Comparison of ENCODE assay signal across 1 cellular context in the genomic region with DNA sequence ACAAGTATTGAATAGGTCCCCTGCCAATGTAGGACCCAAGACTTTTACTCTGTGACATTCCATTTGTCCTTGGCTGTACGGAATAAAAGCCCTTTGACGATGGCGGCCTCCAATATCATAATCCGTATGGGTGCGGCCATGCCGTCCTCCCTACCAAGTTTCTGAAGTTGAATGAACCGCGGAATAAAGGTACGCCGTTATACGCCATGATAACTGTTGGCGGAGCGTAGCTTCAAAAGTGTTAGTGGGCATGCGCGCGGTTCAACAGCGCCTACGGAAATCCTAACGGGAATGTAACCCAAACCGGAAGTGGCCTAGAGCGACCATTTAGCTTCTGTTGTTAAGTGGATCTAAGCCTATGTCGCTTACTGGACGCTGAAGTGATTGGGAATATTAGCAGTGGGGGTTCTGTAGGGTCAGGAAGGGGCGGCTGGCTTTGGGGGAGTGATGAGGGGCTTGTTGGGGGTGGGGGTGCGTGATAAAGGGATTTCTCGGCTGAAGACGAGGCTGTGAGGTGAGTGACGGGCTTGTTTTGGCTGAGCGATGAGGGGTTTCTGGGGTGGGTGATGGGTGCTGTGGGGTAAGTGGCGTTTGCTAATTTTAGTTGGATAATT.
TF ChIP-seq lines count a peak whose summit lies in the region.

Gene ZNF175, plus strand, starts transcription at position 322 of the 614 bp plus-strand sequence. CDS start 2,047 bp downstream, outside the sequence.

TF ChIP-seq in K562, 482 proteins besides CTCF, POLR2A, EP300 and RAD21 (continued from another document and continues in another):
- TF ChIP-seq HMGN3 (IDR thresholded peaks at IDR 0.05; ENCODE audit: borderline replicate concordance, extremely low read depth, insufficient read length, low read depth, low read length) (no peak), MLX (CRISPR knock-in tag; conservative IDR thresholded peaks at IDR 0.05) (no peak), ETS2 (tag; IDR thresholded peaks at IDR 0.05; ENCODE audit: borderline replicate concordance, poor library complexity, severe bottlenecking) (no peak), RBM17 (IDR thresholded peaks at IDR 0.05; ENCODE audit: borderline replicate concordance, low read depth, low read length) (no peak), ZNF263 (CRISPR knock-in tag; IDR thresholded peaks at IDR 0.05; ENCODE audit: borderline replicate concordance) (no peak), ZNF3 (CRISPR knock-in tag; IDR thresholded peaks at IDR 0.05) (no peak), TOE1 (IDR thresholded peaks at IDR 0.05; ENCODE audit: borderline replicate concordance) (no peak), TOE1 (CRISPR knock-in tag; IDR thresholded peaks at IDR 0.05; ENCODE audit: borderline replicate concordance, low read depth) (no peak), MTA3 (IDR thresholded peaks at IDR 0.05; ENCODE audit: borderline replicate concordance) (peak; percentile 67; the same call in 1 of the 2 replicates), TAF1 (IDR thresholded peaks at IDR 0.05; ENCODE audit: control insufficient read depth, extremely low read depth, insufficient read depth, low read length, severe bottlenecking) (peak; percentile 82), ZNF780A (CRISPR knock-in tag; IDR thresholded peaks at IDR 0.05) (no peak), NFATC3 (IDR thresholded peaks at IDR 0.05) (no peak), RAD51 (IDR thresholded peaks at IDR 0.05; ENCODE audit: borderline replicate concordance, low read depth) (no peak), STAT6 (CRISPR knock-in tag; IDR thresholded peaks at IDR 0.05) (no peak), DPF2 (IDR thresholded peaks at IDR 0.05) (no peak), MCM7 (IDR thresholded peaks at IDR 0.05) (no peak), POLR2H (tag; IDR thresholded peaks at IDR 0.05; ENCODE audit: low read depth) (peak; percentile 77), NR1H2 (CRISPR knock-in tag; IDR thresholded peaks at IDR 0.05) (no peak), TEAD1 (CRISPR knock-in tag; IDR thresholded peaks at IDR 0.05) (peak in 1 of 2 experiments; percentile 43; a peak in 2 of 4 replicates), MYBL2 (IDR thresholded peaks at IDR 0.05; ENCODE audit: low read depth) (peak; percentile 81), MYBL2 (CRISPR knock-in tag; IDR thresholded peaks at IDR 0.05; ENCODE audit: borderline replicate concordance) (no peak), FOSL1 (tag; conservative IDR thresholded peaks at IDR 0.05) (no peak), E2F5 (CRISPR knock-in tag; IDR thresholded peaks at IDR 0.05) (no peak), RBM34 (IDR thresholded peaks at IDR 0.05; ENCODE audit: borderline replicate concordance, insufficient read depth, low read length) (no peak), PHB (CRISPR knock-in tag; IDR thresholded peaks at IDR 0.05) (no peak), CEBPG (CRISPR knock-in tag; IDR thresholded peaks at IDR 0.05) (no peak), CEBPG (tag; conservative IDR thresholded peaks at IDR 0.05 in 1 of 2, IDR thresholded peaks at IDR 0.05 in 1 of 2) (no peak), TCF3 (CRISPR knock-in tag; IDR thresholded peaks at IDR 0.05) (peak; percentile 18; the same call in 1 of the 2 replicates), ZBTB8A (IDR thresholded peaks at IDR 0.05; ENCODE audit: partially characterized antibody) (no peak), BMI1 (IDR thresholded peaks at IDR 0.05; ENCODE audit: low read length) (no peak), HMG20B (CRISPR knock-in tag; IDR thresholded peaks at IDR 0.05) (no peak), PRPF4 (IDR thresholded peaks at IDR 0.05; ENCODE audit: insufficient read depth, low read depth, low read length, poor library complexity, severe bottlenecking) (no peak), ARID1B (IDR thresholded peaks at IDR 0.05) (no peak), NR2C2 (CRISPR knock-in tag; IDR thresholded peaks at IDR 0.05) (no peak), NR2C2 (tag; IDR thresholded peaks at IDR 0.05) (peak; percentile 92), NCOA4 (IDR thresholded peaks at IDR 0.05; ENCODE audit: partially characterized antibody) (no peak), ZBTB1 (CRISPR knock-in tag; IDR thresholded peaks at IDR 0.05; ENCODE audit: borderline replicate concordance, low read depth) (no peak), RREB1 (CRISPR knock-in tag; IDR thresholded peaks at IDR 0.05) (no peak), ZNF583 (CRISPR knock-in tag; IDR thresholded peaks at IDR 0.05) (no peak), ZNF175 (CRISPR knock-in tag; IDR thresholded peaks at IDR 0.05; ENCODE audit: low read depth) (no peak), STAT5A (IDR thresholded peaks at IDR 0.05; ENCODE audit: borderline replicate concordance, low read length) (peak; percentile 35; the same call in 1 of the 2 replicates), TGIF2 (CRISPR knock-in tag; IDR thresholded peaks at IDR 0.05) (no peak), GATA2 (CRISPR knock-in tag; IDR thresholded peaks at IDR 0.05) (no peak), SRSF9 (IDR thresholded peaks at IDR 0.05; ENCODE audit: borderline replicate concordance, low read depth, low read length) (no peak), HOXB6 (CRISPR knock-in tag; IDR thresholded peaks at IDR 0.05; ENCODE audit: borderline replicate concordance) (no peak), CREB5 (CRISPR knock-in tag; IDR thresholded peaks at IDR 0.05) (no peak)
- TF ChIP-seq, protein P1, sequence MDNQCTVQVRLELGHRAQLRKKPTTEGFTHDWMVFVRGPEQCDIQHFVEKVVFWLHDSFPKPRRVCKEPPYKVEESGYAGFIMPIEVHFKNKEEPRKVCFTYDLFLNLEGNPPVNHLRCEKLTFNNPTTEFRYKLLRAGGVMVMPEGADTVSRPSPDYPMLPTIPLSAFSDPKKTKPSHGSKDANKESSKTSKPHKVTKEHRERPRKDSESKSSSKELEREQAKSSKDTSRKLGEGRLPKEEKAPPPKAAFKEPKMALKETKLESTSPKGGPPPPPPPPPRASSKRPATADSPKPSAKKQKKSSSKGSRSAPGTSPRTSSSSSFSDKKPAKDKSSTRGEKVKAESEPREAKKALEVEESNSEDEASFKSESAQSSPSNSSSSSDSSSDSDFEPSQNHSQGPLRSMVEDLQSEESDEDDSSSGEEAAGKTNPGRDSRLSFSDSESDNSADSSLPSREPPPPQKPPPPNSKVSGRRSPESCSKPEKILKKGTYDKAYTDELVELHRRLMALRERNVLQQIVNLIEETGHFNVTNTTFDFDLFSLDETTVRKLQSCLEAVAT (IDR thresholded peaks at IDR 0.05): peak; percentile 40 to 64; a peak in 3 of 4 replicates
- TF ChIP-seq, protein P2, sequence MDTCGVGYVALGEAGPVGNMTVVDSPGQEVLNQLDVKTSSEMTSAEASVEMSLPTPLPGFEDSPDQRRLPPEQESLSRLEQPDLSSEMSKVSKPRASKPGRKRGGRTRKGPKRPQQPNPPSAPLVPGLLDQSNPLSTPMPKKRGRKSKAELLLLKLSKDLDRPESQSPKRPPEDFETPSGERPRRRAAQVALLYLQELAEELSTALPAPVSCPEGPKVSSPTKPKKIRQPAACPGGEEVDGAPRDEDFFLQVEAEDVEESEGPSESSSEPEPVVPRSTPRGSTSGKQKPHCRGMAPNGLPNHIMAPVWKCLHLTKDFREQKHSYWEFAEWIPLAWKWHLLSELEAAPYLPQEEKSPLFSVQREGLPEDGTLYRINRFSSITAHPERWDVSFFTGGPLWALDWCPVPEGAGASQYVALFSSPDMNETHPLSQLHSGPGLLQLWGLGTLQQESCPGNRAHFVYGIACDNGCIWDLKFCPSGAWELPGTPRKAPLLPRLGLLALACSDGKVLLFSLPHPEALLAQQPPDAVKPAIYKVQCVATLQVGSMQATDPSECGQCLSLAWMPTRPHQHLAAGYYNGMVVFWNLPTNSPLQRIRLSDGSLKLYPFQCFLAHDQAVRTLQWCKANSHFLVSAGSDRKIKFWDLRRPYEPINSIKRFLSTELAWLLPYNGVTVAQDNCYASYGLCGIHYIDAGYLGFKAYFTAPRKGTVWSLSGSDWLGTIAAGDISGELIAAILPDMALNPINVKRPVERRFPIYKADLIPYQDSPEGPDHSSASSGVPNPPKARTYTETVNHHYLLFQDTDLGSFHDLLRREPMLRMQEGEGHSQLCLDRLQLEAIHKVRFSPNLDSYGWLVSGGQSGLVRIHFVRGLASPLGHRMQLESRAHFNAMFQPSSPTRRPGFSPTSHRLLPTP (IDR thresholded peaks at IDR 0.05; ENCODE audit: borderline replicate concordance, extremely low read depth, insufficient read length): no peak
- TF ChIP-seq, protein P3, sequence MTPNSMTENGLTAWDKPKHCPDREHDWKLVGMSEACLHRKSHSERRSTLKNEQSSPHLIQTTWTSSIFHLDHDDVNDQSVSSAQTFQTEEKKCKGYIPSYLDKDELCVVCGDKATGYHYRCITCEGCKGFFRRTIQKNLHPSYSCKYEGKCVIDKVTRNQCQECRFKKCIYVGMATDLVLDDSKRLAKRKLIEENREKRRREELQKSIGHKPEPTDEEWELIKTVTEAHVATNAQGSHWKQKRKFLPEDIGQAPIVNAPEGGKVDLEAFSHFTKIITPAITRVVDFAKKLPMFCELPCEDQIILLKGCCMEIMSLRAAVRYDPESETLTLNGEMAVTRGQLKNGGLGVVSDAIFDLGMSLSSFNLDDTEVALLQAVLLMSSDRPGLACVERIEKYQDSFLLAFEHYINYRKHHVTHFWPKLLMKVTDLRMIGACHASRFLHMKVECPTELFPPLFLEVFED (CRISPR knock-in tag; conservative IDR thresholded peaks at IDR 0.05): no peak
